Comparison of ENCODE assay signal across 10 cellular contexts in genomic region chr12:24705741-24706358, GRCh38.
DNase-seq lines count a peak whose midpoint lies in the region; ATAC-seq and TF ChIP-seq lines count a peak whose summit lies in the region.
"Had no signal": no experiment of that assay in that cellular context is flagged by ENCODE, and none has a peak within 500 bp of the region (broad histone marks: within the 10 kb centered on the region; RNA-seq: fewer than 3 reads in every experiment).

No MANE protein-coding gene starts in this region.

- ATAC-seq in GM19455 (IDR thresholded peaks at IDR 0.05; ENCODE audit: unreplicated experiment) (peak; percentile 99), HG03196 (IDR thresholded peaks at IDR 0.05; ENCODE audit: unreplicated experiment) (peak; percentile 99)

- H3K9me3 ChIP-seq in endodermal cell (ENCODE audit: control insufficient read depth, low read length) = peaks cover 1% of the 10 kb centered on the region
- H3K9me3 ChIP-seq: thoracic aorta had no signal

- TF ChIP-seq CTCF in GM10266 (IDR thresholded peaks at IDR 0.05; ENCODE audit: control insufficient read depth, insufficient read depth, low read depth, missing control alignments) (no peak), endodermal cell (conservative IDR thresholded peaks at IDR 0.05) (no peak)

- DNase-seq in GM10266 (ENCODE audit: extremely low spot score) (peak; percentile 57), amniotic epithelial cell (ENCODE audit: low read depth) (peak; percentile 38), endodermal cell (no peak), HCEC 1CT (no peak), immature natural killer cell (no peak), 8988T (no peak)

- H3K9me3 Mint-ChIP-seq in endodermal cell = peaks cover 6% of the 10 kb centered on the region
- peaks cover 0 to 3% (median 0%) of the 10 kb centered on the region in 6 donors for H3K9me3 Mint-ChIP-seq in immature natural killer cell

- no peaks in the 10 kb centered on the region for H3K4me1 Mint-ChIP-seq in endodermal cell
- no peaks in the 10 kb centered on the region for H3K4me1 Mint-ChIP-seq in immature natural killer cell

- H3K4me3 ChIP-seq in endodermal cell (ENCODE audit: low read length) = no peak overlapping the region
- H3K4me3 ChIP-seq: thoracic aorta had no signal

- H3K4me3 Mint-ChIP-seq in endodermal cell (no peak overlapping the region), immature natural killer cell (no peak overlapping the region)
- H3K4me3 Mint-ChIP-seq: neural crest cell had no signal

- H3K9ac ChIP-seq in endodermal cell (ENCODE audit: extremely low read depth, low read length, poor library complexity, severe bottlenecking) = no peak overlapping the region

- no peak overlapping the region for H3K27ac ChIP-seq in endodermal cell (ENCODE audit: low read depth, low read length)
- H3K27ac ChIP-seq: thoracic aorta had no signal

- no peaks in the 10 kb centered on the region for H3K4me1 ChIP-seq in endodermal cell (ENCODE audit: control insufficient read depth, insufficient read depth, low read length)

- H3K27me3 Mint-ChIP-seq in endodermal cell (ENCODE audit: insufficient read depth) (no peaks in the 10 kb centered on the region), immature natural killer cell (ENCODE audit: low read depth in 3 of 3) (peaks cover 0 to 2% (median 2%) of the 10 kb centered on the region in 3 donors)

- H3K27ac Mint-ChIP-seq in endodermal cell = no peak overlapping the region
- no peak overlapping the region for H3K27ac Mint-ChIP-seq in immature natural killer cell

- no peaks in the 10 kb centered on the region for H3K36me3 ChIP-seq in endodermal cell (ENCODE audit: control insufficient read depth, insufficient read depth, low read length)
- H3K36me3 ChIP-seq: thoracic aorta had no signal

- no peaks in the 10 kb centered on the region for H3K27me3 ChIP-seq in endodermal cell (ENCODE audit: control insufficient read depth, insufficient read depth, low read length, poor library complexity, severe bottlenecking)

- 94 to 96% methylated on average over 3 to 4 of the region's 4 CpGs for WGBS in endodermal cell (ENCODE audit: insufficient coverage in 1 of 2, insufficient read length in 1 of 2), 2 experiments

- no peaks in the 10 kb centered on the region for H3K36me3 Mint-ChIP-seq in endodermal cell (ENCODE audit: low read depth)
- H3K36me3 Mint-ChIP-seq in immature natural killer cell = no peaks in the 10 kb centered on the region

Comparison
In these comparisons a context has a peak if more than half of its experiments do, and no peak if none do; other contexts are left out.
1. DNase-seq: peak in GM10266 (single experiment) and amniotic epithelial cell (single experiment); none in endodermal cell (single experiment), HCEC 1CT (single experiment), immature natural killer cell (0 of 3) and 8988T (single experiment).